1 cellular context compared by ENCODE assay signal in the genomic region with DNA sequence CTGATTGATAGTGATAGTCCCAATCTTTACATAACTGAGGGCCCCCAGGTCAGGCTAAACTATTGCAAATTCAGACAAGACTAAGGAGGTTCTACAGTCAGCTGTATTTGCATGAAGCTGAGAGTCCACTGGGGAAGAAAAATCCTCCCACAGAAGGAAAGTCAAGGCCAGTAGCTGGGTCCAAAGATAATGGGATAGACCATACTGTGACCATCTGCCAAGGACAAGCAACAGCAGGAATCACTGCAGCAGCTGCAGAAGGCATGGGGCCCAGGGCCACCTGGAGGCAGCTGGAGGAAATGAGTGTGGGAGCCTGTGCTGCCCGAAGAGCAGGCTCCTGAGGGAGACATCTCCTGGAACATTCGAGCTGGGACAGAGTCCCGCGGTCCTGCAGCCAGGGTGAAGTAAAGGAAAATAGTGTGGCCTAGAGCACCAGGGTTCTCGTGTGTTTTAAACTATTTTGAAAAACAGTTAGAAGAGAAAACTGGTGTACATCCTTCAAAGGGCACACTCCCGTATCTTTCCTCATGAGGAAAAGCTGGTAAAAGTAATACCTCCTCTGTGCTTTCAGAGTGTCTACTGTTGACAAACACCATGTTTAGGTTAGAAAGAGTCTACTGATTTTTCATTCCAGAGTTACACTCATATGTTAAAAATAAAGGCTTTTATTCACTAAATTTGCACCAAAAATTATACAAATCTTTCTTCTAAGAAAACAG.
TF ChIP-seq lines count a peak whose summit lies in the region.

No MANE protein-coding gene starts in this region.

TF ChIP-seq in K562, 482 proteins besides CTCF, POLR2A, EP300 and RAD21 (continued from another document and continues in another):
- TF ChIP-seq, protein P1, sequence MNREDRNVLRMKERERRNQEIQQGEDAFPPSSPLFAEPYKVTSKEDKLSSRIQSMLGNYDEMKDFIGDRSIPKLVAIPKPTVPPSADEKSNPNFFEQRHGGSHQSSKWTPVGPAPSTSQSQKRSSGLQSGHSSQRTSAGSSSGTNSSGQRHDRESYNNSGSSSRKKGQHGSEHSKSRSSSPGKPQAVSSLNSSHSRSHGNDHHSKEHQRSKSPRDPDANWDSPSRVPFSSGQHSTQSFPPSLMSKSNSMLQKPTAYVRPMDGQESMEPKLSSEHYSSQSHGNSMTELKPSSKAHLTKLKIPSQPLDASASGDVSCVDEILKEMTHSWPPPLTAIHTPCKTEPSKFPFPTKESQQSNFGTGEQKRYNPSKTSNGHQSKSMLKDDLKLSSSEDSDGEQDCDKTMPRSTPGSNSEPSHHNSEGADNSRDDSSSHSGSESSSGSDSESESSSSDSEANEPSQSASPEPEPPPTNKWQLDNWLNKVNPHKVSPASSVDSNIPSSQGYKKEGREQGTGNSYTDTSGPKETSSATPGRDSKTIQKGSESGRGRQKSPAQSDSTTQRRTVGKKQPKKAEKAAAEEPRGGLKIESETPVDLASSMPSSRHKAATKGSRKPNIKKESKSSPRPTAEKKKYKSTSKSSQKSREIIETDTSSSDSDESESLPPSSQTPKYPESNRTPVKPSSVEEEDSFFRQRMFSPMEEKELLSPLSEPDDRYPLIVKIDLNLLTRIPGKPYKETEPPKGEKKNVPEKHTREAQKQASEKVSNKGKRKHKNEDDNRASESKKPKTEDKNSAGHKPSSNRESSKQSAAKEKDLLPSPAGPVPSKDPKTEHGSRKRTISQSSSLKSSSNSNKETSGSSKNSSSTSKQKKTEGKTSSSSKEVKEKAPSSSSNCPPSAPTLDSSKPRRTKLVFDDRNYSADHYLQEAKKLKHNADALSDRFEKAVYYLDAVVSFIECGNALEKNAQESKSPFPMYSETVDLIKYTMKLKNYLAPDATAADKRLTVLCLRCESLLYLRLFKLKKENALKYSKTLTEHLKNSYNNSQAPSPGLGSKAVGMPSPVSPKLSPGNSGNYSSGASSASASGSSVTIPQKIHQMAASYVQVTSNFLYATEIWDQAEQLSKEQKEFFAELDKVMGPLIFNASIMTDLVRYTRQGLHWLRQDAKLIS (CRISPR knock-in tag; IDR thresholded peaks at IDR 0.05), result no peak
- TF ChIP-seq KDM4B (IDR thresholded peaks at IDR 0.05; ENCODE audit: borderline replicate concordance in 2 of 2, low read depth in 1 of 2) (no peak), RBM15 (IDR thresholded peaks at IDR 0.05; ENCODE audit: insufficient read depth, low read length) (no peak), KLF16 (IDR thresholded peaks at IDR 0.05) (peak; percentile 62; the same call in 1 of the 2 replicates), SMC3 (conservative IDR thresholded peaks at IDR 0.05; ENCODE audit: insufficient read depth, low read depth, low read length) (peak; percentile 65), MTA2 (IDR thresholded peaks at IDR 0.05; ENCODE audit: low read depth) (no peak), RUNX1 (IDR thresholded peaks at IDR 0.05; ENCODE audit: low read depth) (no peak), TAF9B (IDR thresholded peaks at IDR 0.05; ENCODE audit: partially characterized antibody) (no peak), SIRT6 (IDR thresholded peaks at IDR 0.05; ENCODE audit: low read depth, low read length) (no peak), PCBP1 (IDR thresholded peaks at IDR 0.05; ENCODE audit: low read depth, low read length, poor library complexity, severe bottlenecking) (no peak), POU5F1 (IDR thresholded peaks at IDR 0.05; ENCODE audit: borderline replicate concordance, low read depth, low read length, partially characterized antibody) (no peak), ZNF253 (CRISPR knock-in tag; conservative IDR thresholded peaks at IDR 0.05) (no peak), HCFC1 (IDR thresholded peaks at IDR 0.05; ENCODE audit: low read depth, low read length) (no peak), ZNF324 (CRISPR knock-in tag; IDR thresholded peaks at IDR 0.05) (no peak), NR4A1 (CRISPR knock-in tag; IDR thresholded peaks at IDR 0.05) (no peak), NR4A1 (tag; IDR thresholded peaks at IDR 0.05) (no peak), FOXK2 (conservative IDR thresholded peaks at IDR 0.05 in 1 of 2, IDR thresholded peaks at IDR 0.05 in 1 of 2; ENCODE audit: low read depth in 2 of 2) (no peak), COPS2 (conservative IDR thresholded peaks at IDR 0.05) (no peak), PHB (CRISPR knock-in tag; IDR thresholded peaks at IDR 0.05) (no peak), PHF20 (IDR thresholded peaks at IDR 0.05; ENCODE audit: partially characterized antibody) (no peak), STAT5B (CRISPR knock-in tag; IDR thresholded peaks at IDR 0.05) (no peak), ZNF134 (CRISPR knock-in tag; conservative IDR thresholded peaks at IDR 0.05) (no peak), DNMT1 (IDR thresholded peaks at IDR 0.05) (no peak), XRCC3 (IDR thresholded peaks at IDR 0.05) (no peak), SMAD3 (CRISPR knock-in tag; conservative IDR thresholded peaks at IDR 0.05) (no peak), NFE2L1 (tag; IDR thresholded peaks at IDR 0.05; ENCODE audit: borderline replicate concordance, low read depth) (no peak), RCOR1 (IDR thresholded peaks at IDR 0.05; ENCODE audit: borderline replicate concordance in 1 of 2, low read depth in 2 of 2, low read length in 2 of 2) (peak; percentile 70 to 92; a peak in 3 of 4 replicates), PTTG1 (tag; IDR thresholded peaks at IDR 0.05; ENCODE audit: low read depth) (no peak), ZNF311 (CRISPR knock-in tag; IDR thresholded peaks at IDR 0.05) (no peak), MEIS2 (IDR thresholded peaks at IDR 0.05; ENCODE audit: partially characterized antibody) (no peak), BHLHE40 (IDR thresholded peaks at IDR 0.05; ENCODE audit: low read length) (0 out of 2 replicates have a peak, but pooled peaks have one; percentile 12), PURB (CRISPR knock-in tag; IDR thresholded peaks at IDR 0.05; ENCODE audit: low read depth) (no peak), ZNF57 (CRISPR knock-in tag; IDR thresholded peaks at IDR 0.05) (no peak), SP1 (CRISPR knock-in tag; IDR thresholded peaks at IDR 0.05) (no peak), EGR1 (conservative IDR thresholded peaks at IDR 0.05) (no peak), ZNF583 (CRISPR knock-in tag; IDR thresholded peaks at IDR 0.05) (no peak), CC2D1A (IDR thresholded peaks at IDR 0.05) (peak; percentile 38; the same call in 1 of the 2 replicates), GABPB2 (CRISPR knock-in tag; conservative IDR thresholded peaks at IDR 0.05) (no peak), ZNF408 (CRISPR knock-in tag; IDR thresholded peaks at IDR 0.05; ENCODE audit: low read depth) (no peak), NFATC3 (IDR thresholded peaks at IDR 0.05) (no peak), BACH1 (tag; IDR thresholded peaks at IDR 0.05) (no peak), TRIM28 (IDR thresholded peaks at IDR 0.05) (no peak), KDM1A (IDR thresholded peaks at IDR 0.05) (peak; percentile 87), SNRNP70 (optimal IDR thresholded peaks at IDR 0.05; ENCODE audit: low read depth, low read length) (no peak), L3MBTL2 (IDR thresholded peaks at IDR 0.05) (peak; percentile 37; the same call in 1 of the 2 replicates), FOSL1 (tag; conservative IDR thresholded peaks at IDR 0.05) (0 out of 2 replicates have a peak, but pooled peaks have one; percentile 26), MTA1 (IDR thresholded peaks at IDR 0.05; ENCODE audit: borderline replicate concordance) (no peak), ZFPM2 (CRISPR knock-in tag; IDR thresholded peaks at IDR 0.05) (no peak), OTX1 (CRISPR knock-in tag; IDR thresholded peaks at IDR 0.05) (no peak), ZNF445 (CRISPR knock-in tag; IDR thresholded peaks at IDR 0.05; ENCODE audit: low read depth) (no peak), RNF2 (IDR thresholded peaks at IDR 0.05) (no peak), ZNF24 (IDR thresholded peaks at IDR 0.05) (0 out of 2 replicates have a peak, but pooled peaks have one; percentile 39)
- TF ChIP-seq, protein P2, sequence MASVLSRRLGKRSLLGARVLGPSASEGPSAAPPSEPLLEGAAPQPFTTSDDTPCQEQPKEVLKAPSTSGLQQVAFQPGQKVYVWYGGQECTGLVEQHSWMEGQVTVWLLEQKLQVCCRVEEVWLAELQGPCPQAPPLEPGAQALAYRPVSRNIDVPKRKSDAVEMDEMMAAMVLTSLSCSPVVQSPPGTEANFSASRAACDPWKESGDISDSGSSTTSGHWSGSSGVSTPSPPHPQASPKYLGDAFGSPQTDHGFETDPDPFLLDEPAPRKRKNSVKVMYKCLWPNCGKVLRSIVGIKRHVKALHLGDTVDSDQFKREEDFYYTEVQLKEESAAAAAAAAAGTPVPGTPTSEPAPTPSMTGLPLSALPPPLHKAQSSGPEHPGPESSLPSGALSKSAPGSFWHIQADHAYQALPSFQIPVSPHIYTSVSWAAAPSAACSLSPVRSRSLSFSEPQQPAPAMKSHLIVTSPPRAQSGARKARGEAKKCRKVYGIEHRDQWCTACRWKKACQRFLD (CRISPR knock-in tag; IDR thresholded peaks at IDR 0.05), result peak; percentile 69; the same call in 1 of the 2 replicates
- TF ChIP-seq, protein P3, sequence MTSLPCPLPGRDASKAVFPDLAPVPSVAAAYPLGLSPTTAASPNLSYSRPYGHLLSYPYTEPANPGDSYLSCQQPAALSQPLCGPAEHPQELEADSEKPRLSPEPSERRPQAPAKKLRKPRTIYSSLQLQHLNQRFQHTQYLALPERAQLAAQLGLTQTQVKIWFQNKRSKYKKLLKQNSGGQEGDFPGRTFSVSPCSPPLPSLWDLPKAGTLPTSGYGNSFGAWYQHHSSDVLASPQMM (CRISPR knock-in tag; IDR thresholded peaks at IDR 0.05), result no peak
- TF ChIP-seq, protein P4, sequence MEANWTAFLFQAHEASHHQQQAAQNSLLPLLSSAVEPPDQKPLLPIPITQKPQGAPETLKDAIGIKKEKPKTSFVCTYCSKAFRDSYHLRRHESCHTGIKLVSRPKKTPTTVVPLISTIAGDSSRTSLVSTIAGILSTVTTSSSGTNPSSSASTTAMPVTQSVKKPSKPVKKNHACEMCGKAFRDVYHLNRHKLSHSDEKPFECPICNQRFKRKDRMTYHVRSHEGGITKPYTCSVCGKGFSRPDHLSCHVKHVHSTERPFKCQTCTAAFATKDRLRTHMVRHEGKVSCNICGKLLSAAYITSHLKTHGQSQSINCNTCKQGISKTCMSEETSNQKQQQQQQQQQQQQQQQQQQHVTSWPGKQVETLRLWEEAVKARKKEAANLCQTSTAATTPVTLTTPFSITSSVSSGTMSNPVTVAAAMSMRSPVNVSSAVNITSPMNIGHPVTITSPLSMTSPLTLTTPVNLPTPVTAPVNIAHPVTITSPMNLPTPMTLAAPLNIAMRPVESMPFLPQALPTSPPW (CRISPR knock-in tag; IDR thresholded peaks at IDR 0.05), result no peak
- TF ChIP-seq, protein P5, sequence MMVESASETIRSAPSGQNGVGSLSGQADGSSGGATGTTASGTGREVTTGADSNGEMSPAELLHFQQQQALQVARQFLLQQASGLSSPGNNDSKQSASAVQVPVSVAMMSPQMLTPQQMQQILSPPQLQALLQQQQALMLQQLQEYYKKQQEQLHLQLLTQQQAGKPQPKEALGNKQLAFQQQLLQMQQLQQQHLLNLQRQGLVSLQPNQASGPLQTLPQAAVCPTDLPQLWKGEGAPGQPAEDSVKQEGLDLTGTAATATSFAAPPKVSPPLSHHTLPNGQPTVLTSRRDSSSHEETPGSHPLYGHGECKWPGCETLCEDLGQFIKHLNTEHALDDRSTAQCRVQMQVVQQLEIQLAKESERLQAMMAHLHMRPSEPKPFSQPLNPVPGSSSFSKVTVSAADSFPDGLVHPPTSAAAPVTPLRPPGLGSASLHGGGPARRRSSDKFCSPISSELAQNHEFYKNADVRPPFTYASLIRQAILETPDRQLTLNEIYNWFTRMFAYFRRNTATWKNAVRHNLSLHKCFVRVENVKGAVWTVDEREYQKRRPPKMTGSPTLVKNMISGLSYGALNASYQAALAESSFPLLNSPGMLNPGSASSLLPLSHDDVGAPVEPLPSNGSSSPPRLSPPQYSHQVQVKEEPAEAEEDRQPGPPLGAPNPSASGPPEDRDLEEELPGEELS (CRISPR knock-in tag; IDR thresholded peaks at IDR 0.05; ENCODE audit: borderline replicate concordance), result no peak
- TF ChIP-seq, protein P6, sequence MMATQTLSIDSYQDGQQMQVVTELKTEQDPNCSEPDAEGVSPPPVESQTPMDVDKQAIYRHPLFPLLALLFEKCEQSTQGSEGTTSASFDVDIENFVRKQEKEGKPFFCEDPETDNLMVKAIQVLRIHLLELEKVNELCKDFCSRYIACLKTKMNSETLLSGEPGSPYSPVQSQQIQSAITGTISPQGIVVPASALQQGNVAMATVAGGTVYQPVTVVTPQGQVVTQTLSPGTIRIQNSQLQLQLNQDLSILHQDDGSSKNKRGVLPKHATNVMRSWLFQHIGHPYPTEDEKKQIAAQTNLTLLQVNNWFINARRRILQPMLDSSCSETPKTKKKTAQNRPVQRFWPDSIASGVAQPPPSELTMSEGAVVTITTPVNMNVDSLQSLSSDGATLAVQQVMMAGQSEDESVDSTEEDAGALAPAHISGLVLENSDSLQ (IDR thresholded peaks at IDR 0.05), result no peak
- TF ChIP-seq, protein P7, sequence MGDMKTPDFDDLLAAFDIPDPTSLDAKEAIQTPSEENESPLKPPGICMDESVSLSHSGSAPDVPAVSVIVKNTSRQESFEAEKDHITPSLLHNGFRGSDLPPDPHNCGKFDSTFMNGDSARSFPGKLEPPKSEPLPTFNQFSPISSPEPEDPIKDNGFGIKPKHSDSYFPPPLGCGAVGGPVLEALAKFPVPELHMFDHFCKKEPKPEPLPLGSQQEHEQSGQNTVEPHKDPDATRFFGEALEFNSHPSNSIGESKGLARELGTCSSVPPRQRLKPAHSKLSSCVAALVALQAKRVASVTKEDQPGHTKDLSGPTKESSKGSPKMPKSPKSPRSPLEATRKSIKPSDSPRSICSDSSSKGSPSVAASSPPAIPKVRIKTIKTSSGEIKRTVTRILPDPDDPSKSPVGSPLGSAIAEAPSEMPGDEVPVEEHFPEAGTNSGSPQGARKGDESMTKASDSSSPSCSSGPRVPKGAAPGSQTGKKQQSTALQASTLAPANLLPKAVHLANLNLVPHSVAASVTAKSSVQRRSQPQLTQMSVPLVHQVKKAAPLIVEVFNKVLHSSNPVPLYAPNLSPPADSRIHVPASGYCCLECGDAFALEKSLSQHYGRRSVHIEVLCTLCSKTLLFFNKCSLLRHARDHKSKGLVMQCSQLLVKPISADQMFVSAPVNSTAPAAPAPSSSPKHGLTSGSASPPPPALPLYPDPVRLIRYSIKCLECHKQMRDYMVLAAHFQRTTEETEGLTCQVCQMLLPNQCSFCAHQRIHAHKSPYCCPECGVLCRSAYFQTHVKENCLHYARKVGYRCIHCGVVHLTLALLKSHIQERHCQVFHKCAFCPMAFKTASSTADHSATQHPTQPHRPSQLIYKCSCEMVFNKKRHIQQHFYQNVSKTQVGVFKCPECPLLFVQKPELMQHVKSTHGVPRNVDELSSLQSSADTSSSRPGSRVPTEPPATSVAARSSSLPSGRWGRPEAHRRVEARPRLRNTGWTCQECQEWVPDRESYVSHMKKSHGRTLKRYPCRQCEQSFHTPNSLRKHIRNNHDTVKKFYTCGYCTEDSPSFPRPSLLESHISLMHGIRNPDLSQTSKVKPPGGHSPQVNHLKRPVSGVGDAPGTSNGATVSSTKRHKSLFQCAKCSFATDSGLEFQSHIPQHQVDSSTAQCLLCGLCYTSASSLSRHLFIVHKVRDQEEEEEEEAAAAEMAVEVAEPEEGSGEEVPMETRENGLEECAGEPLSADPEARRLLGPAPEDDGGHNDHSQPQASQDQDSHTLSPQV (IDR thresholded peaks at IDR 0.05), result peak; percentile 25; the same call in 1 of the 2 replicates
- TF ChIP-seq, protein P8, sequence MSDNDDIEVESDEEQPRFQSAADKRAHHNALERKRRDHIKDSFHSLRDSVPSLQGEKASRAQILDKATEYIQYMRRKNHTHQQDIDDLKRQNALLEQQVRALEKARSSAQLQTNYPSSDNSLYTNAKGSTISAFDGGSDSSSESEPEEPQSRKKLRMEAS (CRISPR knock-in tag; IDR thresholded peaks at IDR 0.05), result peak; percentile 54; the same call in 1 of the 2 replicates
